In genomic region chr1:53111073-53111556, GRCh38 we compare ENCODE assay signal across 9 cellular contexts. TPM values are rescaled to one million over a fixed set of nuclear protein-coding genes. Genes with fewer than 3 reads are reported as not detected.
DNase-seq lines count a peak whose midpoint lies in the region; ATAC-seq and TF ChIP-seq lines count a peak whose summit lies in the region.
"Had no signal": no experiment of that assay in that cellular context is flagged by ENCODE, and none has a peak within 500 bp of the region (broad histone marks: within the 10 kb centered on the region; RNA-seq: fewer than 3 reads in every experiment).

No MANE protein-coding gene starts in this region.

- no peak overlapping the region for H3K4me2 ChIP-seq in IMR-90 (ENCODE audit: low read depth, low read length)

- peak overlapping the region; percentile 61 to 88; a peak in 3 of 4 replicates for H4K8ac ChIP-seq in IMR-90 (ENCODE audit: low read depth in 2 of 2, low read length in 2 of 2)

- ATAC-seq in IMR-90 (ENCODE audit: low read depth) (no peak), GM21576 (IDR thresholded peaks at IDR 0.05; ENCODE audit: unreplicated experiment) (no peak)
- peak; percentile 12 for ATAC-seq in stimulated activated effector memory CD8-positive, alpha-beta T cell treated with anti-CD3 and anti-CD28 coated beads, Interleukin-12 subunit alpha, Interleukin-12 subunit beta, amount 100 ng/mL, for 72 hours

- H2BK5ac ChIP-seq in IMR-90 (ENCODE audit: low read depth, low read length, poor library complexity, severe bottlenecking) = peak overlapping the region; percentile 73

- no peak for TF ChIP-seq POLR2A in IMR-90 (IDR thresholded peaks at IDR 0.05; ENCODE audit: low read depth, low read length)

- H3K27ac Mint-ChIP-seq in stimulated activated effector memory CD8-positive, alpha-beta T cell treated with anti-CD3 and anti-CD28 coated beads, Interleukin-12 subunit alpha, Interleukin-12 subunit beta, amount 100 ng/mL, for 72 hours = peak overlapping the region; percentile 9

- H3K9ac ChIP-seq in IMR-90 (ENCODE audit: low read depth, low read length) = no peak overlapping the region

- H4K5ac ChIP-seq in IMR-90 (ENCODE audit: low read depth, low read length) = no peak overlapping the region; the same call in 1 of the 2 replicates

- H2BK20ac ChIP-seq in IMR-90 (ENCODE audit: low read depth, low read length) = peak overlapping the region; percentile 99

- peak overlapping the region; percentile 74 for H2AFZ ChIP-seq in IMR-90 (replicated peaks; ENCODE audit: low read length, poor library complexity)

- H3K9me1 ChIP-seq in IMR-90 (ENCODE audit: insufficient read depth, low read length) = peaks cover 41% of the 10 kb centered on the region

- no peaks in the 10 kb centered on the region for H3K36me3 Mint-ChIP-seq in stimulated activated effector memory CD8-positive, alpha-beta T cell treated with anti-CD3 and anti-CD28 coated beads, Interleukin-12 subunit alpha, Interleukin-12 subunit beta, amount 100 ng/mL, for 72 hours

- H3K4me3 ChIP-seq in IMR-90 (ENCODE audit: insufficient read depth, low read depth, low read length) = no peak overlapping the region
- no peak overlapping the region for H3K4me3 ChIP-seq in WERI-Rb-1 (ENCODE audit: low read depth, low read length)
- no peak overlapping the region for H3K4me3 ChIP-seq in fibroblast of villous mesenchyme (ENCODE audit: low read depth, low read length)

- peak overlapping the region; percentile 47 for H3K18ac ChIP-seq in IMR-90 (ENCODE audit: low read depth, low read length)

- peak; percentile 18 for DNase-seq in IMR-90
- DNase-seq in WERI-Rb-1 = no peak
- DNase-seq in fibroblast of villous mesenchyme (ENCODE audit: low read depth) = peak; percentile 67
- no peak for DNase-seq in stimulated activated effector memory CD8-positive, alpha-beta T cell treated with anti-CD3 and anti-CD28 coated beads, Interleukin-12 subunit alpha, Interleukin-12 subunit beta, amount 100 ng/mL, for 72 hours (ENCODE audit: low spot score in 2 of 2)
- no peak for DNase-seq in activated effector memory CD4-positive, alpha-beta T cell treated with Interleukin-2 at 50 U/mL for 16 hours
- DNase-seq in NCI-H748 (lab: John Stamatoyannopoulos, UW; ENCODE audit: unreplicated experiment) = no peak
- DNase-seq in NCI-H1092 treated with DMSO at 0.1 percent for 48 hours (lab: John Stamatoyannopoulos, UW) = no peak

- no peaks in the 10 kb centered on the region for H4K20me1 ChIP-seq in IMR-90 (ENCODE audit: insufficient read depth, low read length)

- H3K27ac ChIP-seq in IMR-90 (ENCODE audit: insufficient read depth, low read length) (0 out of 2 replicates have a peak overlapping the region, but pooled peaks have one; percentile 3), WERI-Rb-1 (peak overlapping the region; percentile 87)

- H3K4ac ChIP-seq in IMR-90 (ENCODE audit: low read depth, low read length) = peak overlapping the region; percentile 96

- in situ Hi-C loops in IMR-90 (cut with MboI; ENCODE audit: low sequenced_read_pairs) = no loop called here

- WGBS in IMR-90 (ENCODE audit: extremely low coverage in 2 of 2, insufficient read length in 1 of 2), 2 experiments = 73% methylated on average over 9 of the region's 10 CpGs; no CpG with 5 or more reads in 1 of the 2 experiments

- dilution Hi-C loops in IMR-90 (cut with HindIII; ENCODE audit: low sequenced_read_pairs, unreplicated experiment) = no loop called here

- peak overlapping the region; percentile 83 for H2BK15ac ChIP-seq in IMR-90 (ENCODE audit: low read depth, low read length)

- CTCF ChIA-PET in IMR-90 (lab: Yijun Ruan, JAX) = interaction anchor here (1.2 kb wide), 1 partner anchor 23 kb away, joined by 3 read pairs; no protein-coding TSS in a partner anchor

- H3K9me3 ChIP-seq in IMR-90 (ENCODE audit: control insufficient read depth, insufficient read depth, low read length) (peaks cover 17% of the 10 kb centered on the region), WERI-Rb-1 (ENCODE audit: severe bottlenecking) (no peaks in the 10 kb centered on the region)

- TF ChIP-seq RAD21 in IMR-90 (IDR thresholded peaks at IDR 0.05; ENCODE audit: low read length) = no peak

- H3K27me3 ChIP-seq in IMR-90 (ENCODE audit: control insufficient read depth, insufficient read depth, low read length) = no peaks in the 10 kb centered on the region
- no peaks in the 10 kb centered on the region for H3K27me3 ChIP-seq in WERI-Rb-1 (ENCODE audit: insufficient read depth, low read depth, severe bottlenecking)

- peaks cover 0 to 3% of the 10 kb centered on the region in 2 experiments; a peak in 1 of 4 replicates for H3K79me1 ChIP-seq in IMR-90 (ENCODE audit: low read depth in 1 of 2, low read length in 2 of 2)

- TF ChIP-seq CTCF in IMR-90 (conservative IDR thresholded peaks at IDR 0.05; ENCODE audit: low read depth, low read length) (no peak), WERI-Rb-1 (IDR thresholded peaks at IDR 0.05; ENCODE audit: low read depth, low read length) (no peak), fibroblast of villous mesenchyme (IDR thresholded peaks at IDR 0.05; ENCODE audit: insufficient read depth, low read depth, low read length) (no peak)

- peaks cover 41% of the 10 kb centered on the region for H3K4me1 ChIP-seq in IMR-90 (ENCODE audit: control insufficient read depth, insufficient read depth, low read length)

- H2AK9ac ChIP-seq in IMR-90 (replicated peaks; ENCODE audit: low read depth, low read length, poor library complexity) = peak overlapping the region; percentile 57

- H3K4me1 Mint-ChIP-seq in stimulated activated effector memory CD8-positive, alpha-beta T cell treated with anti-CD3 and anti-CD28 coated beads, Interleukin-12 subunit alpha, Interleukin-12 subunit beta, amount 100 ng/mL, for 72 hours = peaks cover 32% of the 10 kb centered on the region

- H3K36me3 ChIP-seq in IMR-90 (ENCODE audit: control insufficient read depth, insufficient read depth, low read length) (no peaks in the 10 kb centered on the region), WERI-Rb-1 (peaks cover 72% of the 10 kb centered on the region)

- no TSS peak for BruUV-seq in IMR-90 (replicated peaks; lab: Mats Ljungman, UMichigan)

- H4K91ac ChIP-seq in IMR-90 (ENCODE audit: insufficient read depth, low read depth, low read length) = peak overlapping the region; percentile 98

- H2AK5ac ChIP-seq in IMR-90 (ENCODE audit: low read depth, low read length) = peak overlapping the region; percentile 99; the same call in 1 of the 2 replicates

- POLR2A ChIA-PET in IMR-90 (lab: Charles Lee; ENCODE audit: unreplicated experiment) = no interaction called here

- no peak overlapping the region for H3K4me3 Mint-ChIP-seq in stimulated activated effector memory CD8-positive, alpha-beta T cell treated with anti-CD3 and anti-CD28 coated beads, Interleukin-12 subunit alpha, Interleukin-12 subunit beta, amount 100 ng/mL, for 72 hours

- peak overlapping the region; percentile 96 for H2BK120ac ChIP-seq in IMR-90 (ENCODE audit: low read depth, low read length)

- intact Hi-C loops in IMR-90 (cut with micrococcal nuclease) = no loop called here

- no peaks in the 10 kb centered on the region for H3K9me3 Mint-ChIP-seq in stimulated activated effector memory CD8-positive, alpha-beta T cell treated with anti-CD3 and anti-CD28 coated beads, Interleukin-12 subunit alpha, Interleukin-12 subunit beta, amount 100 ng/mL, for 72 hours

- H3K56ac ChIP-seq in IMR-90 (ENCODE audit: extremely low read depth, insufficient read depth, low read length) = no peak overlapping the region

- H3K23ac ChIP-seq in IMR-90 (ENCODE audit: low read depth, low read length) = peak overlapping the region; percentile 48; the same call in 1 of the 2 replicates

- H3K14ac ChIP-seq in IMR-90 (replicated peaks; ENCODE audit: low read depth, low read length) = 0 out of 2 replicates have a peak overlapping the region, but pooled peaks have one; percentile 23

TF ChIP-seq in IMR-90, 13 proteins besides CTCF, POLR2A, EP300 and RAD21:
- TF ChIP-seq BHLHE40 (IDR thresholded peaks at IDR 0.05; ENCODE audit: low read depth, low read length) (no peak), NFE2L2 (IDR thresholded peaks at IDR 0.05; ENCODE audit: low read depth, low read length) (no peak), USF2 (IDR thresholded peaks at IDR 0.05; ENCODE audit: low read depth, low read length) (no peak), MAZ (IDR thresholded peaks at IDR 0.05; ENCODE audit: borderline replicate concordance, low read depth, low read length) (no peak), CHD1 (IDR thresholded peaks at IDR 0.05; ENCODE audit: low read depth, low read length) (no peak), CEBPB (IDR thresholded peaks at IDR 0.05; ENCODE audit: low read depth, low read length) (no peak), FOS (IDR thresholded peaks at IDR 0.05; ENCODE audit: low read depth, low read length) (no peak), RFX5 (IDR thresholded peaks at IDR 0.05; ENCODE audit: low read depth, low read length) (no peak), SMC3 (IDR thresholded peaks at IDR 0.05; ENCODE audit: low read depth, low read length) (no peak), MAFK (IDR thresholded peaks at IDR 0.05; ENCODE audit: low read depth, low read length) (no peak)
- TF ChIP-seq, protein P1, sequence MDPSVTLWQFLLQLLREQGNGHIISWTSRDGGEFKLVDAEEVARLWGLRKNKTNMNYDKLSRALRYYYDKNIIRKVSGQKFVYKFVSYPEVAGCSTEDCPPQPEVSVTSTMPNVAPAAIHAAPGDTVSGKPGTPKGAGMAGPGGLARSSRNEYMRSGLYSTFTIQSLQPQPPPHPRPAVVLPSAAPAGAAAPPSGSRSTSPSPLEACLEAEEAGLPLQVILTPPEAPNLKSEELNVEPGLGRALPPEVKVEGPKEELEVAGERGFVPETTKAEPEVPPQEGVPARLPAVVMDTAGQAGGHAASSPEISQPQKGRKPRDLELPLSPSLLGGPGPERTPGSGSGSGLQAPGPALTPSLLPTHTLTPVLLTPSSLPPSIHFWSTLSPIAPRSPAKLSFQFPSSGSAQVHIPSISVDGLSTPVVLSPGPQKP (IDR thresholded peaks at IDR 0.05; ENCODE audit: borderline replicate concordance, low read depth, low read length) = no peak
TF ChIP-seq in IMR-90: peak in this region for 0.

RNA-seq across cellular contexts. Expression of gene SLC1A7, which starts 31.3 kb away (rescaled TPM):
- total RNA-seq in IMR-90 (2012; rRNA removed) = not detected in 2 replicates
- polyA plus RNA-seq in IMR-90 (2012; rRNA removed) = 0.05 and 0.06 TPM in 2 replicates
- polyA plus RNA-seq in IMR-90 (2012; cell fraction: cytosol; rRNA removed) = 0.09 TPM in 1 of 2 replicates, not detected in the other
- polyA plus RNA-seq in IMR-90 (2012; cell fraction: nucleus; rRNA removed; ENCODE audit: low replicate concordance) = 0.37 and 0.40 TPM in 2 replicates
- under 0.01 TPM in 2 replicates for total RNA-seq in fibroblast of villous mesenchyme
- polyA plus RNA-seq: keratinocyte had no signal

RNA-seq across cellular contexts. Expression of gene PODN, which starts 49.1 kb away (rescaled TPM):
- total RNA-seq in IMR-90 (2012; rRNA removed) (0.54 and 0.56 TPM in 2 replicates), fibroblast of villous mesenchyme (8.7 and 9.1 TPM in 2 replicates)
- polyA plus RNA-seq in IMR-90 (2012; rRNA removed) = 5.4 and 6.2 TPM in 2 replicates
- 4.1 and 10.2 TPM in 2 replicates for polyA plus RNA-seq in IMR-90 (2012; cell fraction: cytosol; rRNA removed)
- 28.0 and 31.3 TPM in 2 replicates for polyA plus RNA-seq in IMR-90 (2012; cell fraction: nucleus; rRNA removed; ENCODE audit: low replicate concordance)
- polyA plus RNA-seq: keratinocyte had no signal

Comparison
In these comparisons a context has a peak if more than half of its experiments do, and no peak if none do; other contexts are left out.
1. DNase-seq: peak in IMR-90 (single experiment) and fibroblast of villous mesenchyme (single experiment); none in WERI-Rb-1 (single experiment), stimulated activated effector memory CD8-positive, alpha-beta T cell treated with anti-CD3 and anti-CD28 coated beads, Interleukin-12 subunit alpha, Interleukin-12 subunit beta, amount 100 ng/mL, for 72 hours (0 of 2), activated effector memory CD4-positive, alpha-beta T cell treated with Interleukin-2 at 50 U/mL for 16 hours (single experiment), NCI-H748 (single experiment) and NCI-H1092 treated with DMSO at 0.1 percent for 48 hours (single experiment).